ENCODE assay signal across 16 cellular contexts in genomic region chr6:126112171-126112632, GRCh38.
DNase-seq lines count a peak whose midpoint lies in the region; ATAC-seq and TF ChIP-seq lines count a peak whose summit lies in the region.
"Had no signal": no experiment of that assay in that cellular context is flagged by ENCODE, and none has a peak within 500 bp of the region (broad histone marks: within the 10 kb centered on the region; RNA-seq: fewer than 3 reads in every experiment).

No MANE protein-coding gene starts in this region.

- TF ChIP-seq POLR2A in prostate gland (IDR thresholded peaks at IDR 0.05) = no peak

- no peaks in the 10 kb centered on the region for H3K9me3 ChIP-seq in prostate gland
- no peaks in the 10 kb centered on the region for H3K9me3 ChIP-seq in heart right ventricle
- H3K9me3 ChIP-seq: gastrocnemius medialis, sigmoid colon had no signal

- WGBS in prostate gland = 64% methylated on average over 2 of the region's 2 CpGs
- WGBS in heart right ventricle, 2 donors = 46 to 50% methylated on average over 2 of the region's 2 CpGs

- no peak for ATAC-seq in GM18867 (IDR thresholded peaks at IDR 0.05; ENCODE audit: unreplicated experiment)
- no peak for ATAC-seq in heart right ventricle
- ATAC-seq: activated T-cell treated with anti-CD3 and anti-CD28 coated beads, Interleukin-2, amount 50 U/mL, for 72 hours; gastrocnemius medialis; GM23338; stimulated activated naive CD8-positive, alpha-beta T cell treated with anti-CD3 and anti-CD28 coated beads, Interleukin-15, Interleukin-2, amounts not matched to agents 100 U/mL and 50 U/mL, for 24 hours had no signal

- intact Hi-C loops in prostate gland (cut with DNase I) (no loop called here), heart right ventricle (cut with DNase I) (no loop called here)

- H3K4me1 ChIP-seq in prostate gland (replicated peaks) = no peaks in the 10 kb centered on the region
- H3K4me1 ChIP-seq in heart right ventricle = peaks cover 0 to 8% (median 0%) of the 10 kb centered on the region in 9 donors
- H3K4me1 ChIP-seq: gastrocnemius medialis had no signal

- H3K4me3 ChIP-seq in AG10803 (ENCODE audit: low read length) = no peak overlapping the region
- H3K4me3 ChIP-seq in astrocyte of the spinal cord (ENCODE audit: low read depth, low read length) = no peak overlapping the region
- H3K4me3 ChIP-seq in prostate gland = no peak overlapping the region
- no peak overlapping the region for H3K4me3 ChIP-seq in heart right ventricle
- H3K4me3 ChIP-seq: gastrocnemius medialis, GM23338, sigmoid colon had no signal

- H3K36me3 ChIP-seq in prostate gland (no peaks in the 10 kb centered on the region), heart right ventricle (peaks cover 0 to 3% (median 0%) of the 10 kb centered on the region in 9 donors)

- H3K27me3 ChIP-seq in prostate gland (replicated peaks; ENCODE audit: insufficient read depth) (no peaks in the 10 kb centered on the region), heart right ventricle (peaks cover 0 to 82% (median 31%) of the 10 kb centered on the region in 7 donors)
- H3K27me3 ChIP-seq: gastrocnemius medialis, sigmoid colon had no signal

- DNase-seq in AG10803 (ENCODE audit: low read depth) = peak; percentile 34
- DNase-seq in HUDEP-2 (lab: John Stamatoyannopoulos, UW; ENCODE audit: unreplicated experiment in 76 of 76) = peak in 72 of 76 experiments; percentile 8 to 96 (median 76)
- DNase-seq in astrocyte of the spinal cord (ENCODE audit: low read depth, low spot score) = peak; percentile 59
- DNase-seq in kidney glomerular epithelial cell (lab: John Stamatoyannopoulos, UW) = peak; percentile 33
- DNase-seq in prostate gland (ENCODE audit: low spot score) = no peak
- DNase-seq in iPS-NIHi11 (ENCODE audit: low spot score) = no peak
- DNase-seq in heart right ventricle = no peak
- DNase-seq: activated CD4-positive, alpha-beta T cell treated with anti-CD3 and anti-CD28 coated beads, Interleukin-2, amount 10 ng/mL, durations not matched to agents 24 days and 14 days; activated T-cell treated with anti-CD3 and anti-CD28 coated beads, Interleukin-2, amount 50 U/mL, for 72 hours; C1 segment of cervical spinal cord; gastrocnemius medialis; NCI-H2171 treated with DMSO at 0.1 percent for 48 hours; sigmoid colon; stimulated activated naive CD8-positive, alpha-beta T cell treated with anti-CD3 and anti-CD28 coated beads, Interleukin-15, Interleukin-2, amounts not matched to agents 100 U/mL and 50 U/mL, for 24 hours had no signal

- H3K27ac ChIP-seq in prostate gland (no peak overlapping the region), heart right ventricle (no peak overlapping the region)
- H3K27ac ChIP-seq: gastrocnemius medialis, sigmoid colon had no signal

- in situ Hi-C loops in astrocyte of the spinal cord (cut with HindIII; ENCODE audit: low sequenced_read_pairs) = no loop called here

- TF ChIP-seq CTCF in AG10803 (conservative IDR thresholded peaks at IDR 0.05; ENCODE audit: low read length) = no peak
- TF ChIP-seq CTCF in astrocyte of the spinal cord (IDR thresholded peaks at IDR 0.05; ENCODE audit: low read depth, low read length) = no peak
- no peak for TF ChIP-seq CTCF in prostate gland (IDR thresholded peaks at IDR 0.05)
- TF ChIP-seq CTCF in heart right ventricle (IDR thresholded peaks at IDR 0.05) = no peak

Comparison
In these comparisons a context has a peak if more than half of its experiments do, and no peak if none do; other contexts are left out.
1. DNase-seq: peak in AG10803 (single experiment), HUDEP-2 (72 of 76), astrocyte of the spinal cord (single experiment) and kidney glomerular epithelial cell (single experiment); none in prostate gland (single experiment), iPS-NIHi11 (single experiment) and heart right ventricle (0 of 2).